In genomic region chr15:94154255-94154654, GRCh38 we compare ENCODE assay signal across 1 cellular context.
TF ChIP-seq lines count a peak whose summit lies in the region.

No MANE protein-coding gene starts in this region.

TF ChIP-seq in A549, 52 proteins besides CTCF, POLR2A, EP300 and RAD21 (continued from another document):
- TF ChIP-seq ATOH8 (CRISPR knock-in tag; IDR thresholded peaks at IDR 0.05; ENCODE audit: low read depth), result no peak
